ENCODE assay signal across 1 cellular context in genomic region chr10:30818010-30818660, GRCh38.
TF ChIP-seq lines count a peak whose summit lies in the region.

No MANE protein-coding gene starts in this region.

TF ChIP-seq in K562, 482 proteins besides CTCF, POLR2A, EP300 and RAD21 (continued from another document and continues in another):
- 0 out of 2 replicates have a peak, but pooled peaks have one; percentile 17 for TF ChIP-seq RREB1 (CRISPR knock-in tag; IDR thresholded peaks at IDR 0.05)
- peak; percentile 35; the same call in 1 of the 2 replicates for TF ChIP-seq SMARCA4 (IDR thresholded peaks at IDR 0.05)
- TF ChIP-seq ELF4 (CRISPR knock-in tag; IDR thresholded peaks at IDR 0.05) = 0 out of 2 replicates have a peak, but pooled peaks have one; percentile 31
- TF ChIP-seq DPF2 (IDR thresholded peaks at IDR 0.05) = peak; percentile 57
- TF ChIP-seq NFIC (IDR thresholded peaks at IDR 0.05) = peak; percentile 94
- TF ChIP-seq SMARCB1 (IDR thresholded peaks at IDR 0.05; ENCODE audit: insufficient read length, low read depth) = no peak
- TF ChIP-seq HMG20A (CRISPR knock-in tag; conservative IDR thresholded peaks at IDR 0.05) = 0 out of 2 replicates have a peak, but pooled peaks have one; percentile 33
- TF ChIP-seq ZNF609 (CRISPR knock-in tag; IDR thresholded peaks at IDR 0.05; ENCODE audit: borderline replicate concordance) = no peak
- TF ChIP-seq HES1 (IDR thresholded peaks at IDR 0.05; ENCODE audit: low read depth) = 0 out of 2 replicates have a peak, but pooled peaks have one; percentile 44
- TF ChIP-seq KLF16 (IDR thresholded peaks at IDR 0.05) = peak; percentile 83
- TF ChIP-seq NRF1 (conservative IDR thresholded peaks at IDR 0.05 in 1 of 2, IDR thresholded peaks at IDR 0.05 in 1 of 2) = peak in 1 of 2 experiments; percentile 53; a peak in 2 of 4 replicates
- peak; percentile 43 for TF ChIP-seq NEUROD1 (IDR thresholded peaks at IDR 0.05; ENCODE audit: borderline replicate concordance, low read depth, low read length, partially characterized antibody)
- TF ChIP-seq GATA2 (CRISPR knock-in tag; IDR thresholded peaks at IDR 0.05) = peak; percentile 23; the same call in 1 of the 2 replicates
- 0 out of 6 replicates have a peak, but pooled peaks of 1 of the 3 experiments have one; percentile 26 for TF ChIP-seq ZBTB11 (CRISPR knock-in tag; IDR thresholded peaks at IDR 0.05)
- TF ChIP-seq E2F1 (CRISPR knock-in tag; IDR thresholded peaks at IDR 0.05) = no peak
- peak; percentile 62; the same call in 1 of the 2 replicates for TF ChIP-seq DMBX1 (CRISPR knock-in tag; IDR thresholded peaks at IDR 0.05; ENCODE audit: borderline replicate concordance)
- TF ChIP-seq SRF (CRISPR knock-in tag; IDR thresholded peaks at IDR 0.05) = no peak
- 0 out of 2 replicates have a peak, but pooled peaks have one; percentile 22 for TF ChIP-seq HIVEP1 (CRISPR knock-in tag; IDR thresholded peaks at IDR 0.05)
- peak; percentile 70; the same call in 1 of the 2 replicates for TF ChIP-seq ZNF589 (CRISPR knock-in tag; IDR thresholded peaks at IDR 0.05; ENCODE audit: low read depth)
- peak; percentile 76 for TF ChIP-seq TAL1 (IDR thresholded peaks at IDR 0.05)
- no peak for TF ChIP-seq HINFP (tag; conservative IDR thresholded peaks at IDR 0.05; ENCODE audit: low read depth)
- TF ChIP-seq ZNF133 (CRISPR knock-in tag; IDR thresholded peaks at IDR 0.05) = no peak
- no peak for TF ChIP-seq CEBPB (tag; IDR thresholded peaks at IDR 0.05)
- TF ChIP-seq NR2C1 (IDR thresholded peaks at IDR 0.05) = no peak
- TF ChIP-seq NR2C1 (tag; IDR thresholded peaks at IDR 0.05) = peak; percentile 40; the same call in 1 of the 2 replicates
- peak in 1 of 2 experiments; percentile 59; a peak in 1 of 4 replicates for TF ChIP-seq ZNF639 (CRISPR knock-in tag; conservative IDR thresholded peaks at IDR 0.05 in 1 of 2, IDR thresholded peaks at IDR 0.05 in 1 of 2)
- no peak for TF ChIP-seq CEBPZ (IDR thresholded peaks at IDR 0.05; ENCODE audit: borderline replicate concordance, low read depth, low read length)
- 0 out of 4 replicates have a peak, but pooled peaks of 1 of the 2 experiments have one; percentile 12 for TF ChIP-seq FOXA3 (CRISPR knock-in tag; conservative IDR thresholded peaks at IDR 0.05 in 1 of 2, IDR thresholded peaks at IDR 0.05 in 1 of 2)
- peak in 1 of 2 experiments; percentile 52; a peak in 1 of 4 replicates for TF ChIP-seq TEAD1 (CRISPR knock-in tag; IDR thresholded peaks at IDR 0.05)
- no peak for TF ChIP-seq DLX4 (CRISPR knock-in tag; IDR thresholded peaks at IDR 0.05)
- no peak for TF ChIP-seq NR3C1 (CRISPR knock-in tag; IDR thresholded peaks at IDR 0.05)
- TF ChIP-seq ADNP (tag; IDR thresholded peaks at IDR 0.05) = no peak
